In the genomic region with DNA sequence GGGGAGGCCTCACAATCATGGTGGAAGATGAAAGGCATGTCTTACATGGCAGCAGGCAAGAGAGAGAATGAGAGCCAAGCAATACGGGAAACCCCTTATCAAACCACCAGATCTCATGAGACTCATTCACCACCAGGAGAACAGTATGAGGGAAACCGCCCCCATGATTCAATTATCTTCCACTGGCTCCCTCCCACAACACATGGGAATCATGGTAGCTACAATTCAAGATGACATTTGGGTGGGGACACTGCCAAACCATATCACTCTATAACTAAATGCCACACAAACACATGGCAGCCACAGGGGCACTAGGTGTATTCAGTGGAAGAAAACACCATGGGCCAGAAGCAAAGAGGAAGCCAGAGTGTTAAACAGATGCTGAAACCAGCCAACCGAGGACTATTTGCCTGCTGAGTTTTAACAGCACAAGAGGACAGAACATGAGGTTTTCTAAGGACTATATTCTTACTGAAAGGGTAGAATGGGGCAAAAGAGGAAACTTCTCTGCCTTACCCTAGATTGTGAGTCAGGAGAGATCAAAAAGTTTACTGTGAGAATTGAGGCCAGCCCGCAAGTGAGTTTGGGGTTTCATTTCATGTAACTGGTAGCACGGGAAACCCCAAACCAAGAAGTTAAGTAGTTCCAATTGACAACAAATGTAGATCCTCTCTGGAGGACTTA, we compare ENCODE assay signal across 9 cellular contexts. TPM values are rescaled to one million over a fixed set of nuclear protein-coding genes. Genes with fewer than 3 reads are reported as not detected.
DNase-seq lines count a peak whose midpoint lies in the region; ATAC-seq and TF ChIP-seq lines count a peak whose summit lies in the region.
"Had no signal": no experiment of that assay in that cellular context is flagged by ENCODE, and none has a peak within 500 bp of the region (broad histone marks: within the 10 kb centered on the region; RNA-seq: fewer than 3 reads in every experiment).

No MANE protein-coding gene starts in this region.

- TF ChIP-seq CTCF in OCI-LY1 (IDR thresholded peaks at IDR 0.05; ENCODE audit: low read length) (no peak), transverse colon (IDR thresholded peaks at IDR 0.05) (no peak), nephron progenitor cell (IDR thresholded peaks at IDR 0.05) (no peak)

- H3K4me3 Mint-ChIP-seq in activated naive CD8-positive, alpha-beta T cell treated with anti-CD3 and anti-CD28 coated beads, Interleukin-2, amount 50 U/mL, for 24 hours = peak overlapping the region; percentile 61
- no peak overlapping the region for H3K4me3 Mint-ChIP-seq in nephron progenitor cell
- H3K4me3 Mint-ChIP-seq: dendritic cell treated with granulocyte-macrophage colony-stimulating factor and Interleukin-4, amounts not matched to agents 40 ng/mL and 50 ng/mL, for 4 days had no signal

- no peaks in the 10 kb centered on the region for H3K27me3 ChIP-seq in OCI-LY1 (ENCODE audit: insufficient read depth, low read length)
- no peaks in the 10 kb centered on the region for H3K27me3 ChIP-seq in transverse colon

- H2AFZ ChIP-seq in OCI-LY1 (ENCODE audit: low read length) = no peak overlapping the region

- no peak overlapping the region for H3K4me3 ChIP-seq in OCI-LY1 (ENCODE audit: low read depth, low read length, poor library complexity, severe bottlenecking)
- no peak overlapping the region for H3K4me3 ChIP-seq in transverse colon

- DNase-seq in EH (ENCODE audit: low read depth) = peak; percentile 25
- DNase-seq in activated naive CD8-positive, alpha-beta T cell treated with anti-CD3 and anti-CD28 coated beads, Interleukin-2, amount 50 U/mL, for 24 hours = peak; percentile 56
- peak; percentile 18 for DNase-seq in transverse colon
- DNase-seq in NCI-H128 (lab: John Stamatoyannopoulos, UW; ENCODE audit: unreplicated experiment) = no peak
- no peak for DNase-seq in nephron progenitor cell
- no peak for DNase-seq in DMS79 treated with DMSO at 0.1 percent for 48 hours (lab: John Stamatoyannopoulos, UW)

- H3K27ac ChIP-seq in OCI-LY1 (ENCODE audit: low read depth, low read length, poor library complexity, severe bottlenecking) (peak overlapping the region; percentile 69), transverse colon (no peak overlapping the region)

- H3K79me2 ChIP-seq in OCI-LY1 (ENCODE audit: insufficient read depth, low read length) = no peaks in the 10 kb centered on the region

- WGBS in transverse colon (ENCODE audit: low coverage in 1 of 2), 2 donors = 75 to 92% methylated on average over 2 to 5 of the region's 5 CpGs

- no peak for TF ChIP-seq POLR2A in transverse colon (IDR thresholded peaks at IDR 0.05)

- H3K27me3 Mint-ChIP-seq in activated naive CD8-positive, alpha-beta T cell treated with anti-CD3 and anti-CD28 coated beads, Interleukin-2, amount 50 U/mL, for 24 hours = no peaks in the 10 kb centered on the region
- no peaks in the 10 kb centered on the region for H3K27me3 Mint-ChIP-seq in nephron progenitor cell (ENCODE audit: low read depth, poor library complexity)
- H3K27me3 Mint-ChIP-seq: dendritic cell treated with granulocyte-macrophage colony-stimulating factor and Interleukin-4, amounts not matched to agents 40 ng/mL and 50 ng/mL, for 4 days had no signal

- H3K36me3 Mint-ChIP-seq in activated naive CD8-positive, alpha-beta T cell treated with anti-CD3 and anti-CD28 coated beads, Interleukin-2, amount 50 U/mL, for 24 hours (ENCODE audit: low read depth) = peaks cover 75% of the 10 kb centered on the region
- peaks cover 86% of the 10 kb centered on the region for H3K36me3 Mint-ChIP-seq in nephron progenitor cell (ENCODE audit: low read depth)

- TF ChIP-seq EP300 in transverse colon (IDR thresholded peaks at IDR 0.05; ENCODE audit: low read depth) = no peak

- no peak overlapping the region for H3K9ac ChIP-seq in OCI-LY1 (ENCODE audit: low read length)

- H3F3A ChIP-seq in OCI-LY1 (ENCODE audit: insufficient read depth, low read length) = no peaks in the 10 kb centered on the region

- in situ Hi-C loops in transverse colon (cut with MboI; ENCODE audit: low pct_ligation_motif_present in 1 of 4, low pct_unique_long_range_greater_than_20kb in 1 of 4, low sequenced_read_pairs in 3 of 4) = loop anchor here in 3 of 4 donors (10.0 to 25.0 kb wide), 2 partner anchors 180 to 212 kb away; no protein-coding TSS in a partner anchor

- peaks cover 64% of the 10 kb centered on the region for H3K36me3 ChIP-seq in OCI-LY1 (ENCODE audit: insufficient read depth, low read length)
- peaks cover 0 to 74% (median 11%) of the 10 kb centered on the region in 4 donors for H3K36me3 ChIP-seq in transverse colon

- H3K4me1 ChIP-seq in OCI-LY1 (ENCODE audit: insufficient read depth, low read length, severe bottlenecking) (peaks cover 10% of the 10 kb centered on the region), transverse colon (no peaks in the 10 kb centered on the region)

- H4K20me1 ChIP-seq in OCI-LY1 (ENCODE audit: insufficient read depth, low read length) = no peaks in the 10 kb centered on the region

- H3K9me3 ChIP-seq in OCI-LY1 (ENCODE audit: low read length) (no peaks in the 10 kb centered on the region; the same call in 1 of the 2 replicates), transverse colon (no peaks in the 10 kb centered on the region)

- peak overlapping the region; percentile 98 for H3K27ac Mint-ChIP-seq in activated naive CD8-positive, alpha-beta T cell treated with anti-CD3 and anti-CD28 coated beads, Interleukin-2, amount 50 U/mL, for 24 hours
- H3K27ac Mint-ChIP-seq in nephron progenitor cell = no peak overlapping the region
- H3K27ac Mint-ChIP-seq: dendritic cell treated with granulocyte-macrophage colony-stimulating factor and Interleukin-4, amounts not matched to agents 40 ng/mL and 50 ng/mL, for 4 days had no signal

- no peaks in the 10 kb centered on the region for H3K9me2 ChIP-seq in OCI-LY1 (ENCODE audit: low read depth, low read length)

- H3K4me1 Mint-ChIP-seq in activated naive CD8-positive, alpha-beta T cell treated with anti-CD3 and anti-CD28 coated beads, Interleukin-2, amount 50 U/mL, for 24 hours = peaks cover 40% of the 10 kb centered on the region
- H3K4me1 Mint-ChIP-seq in nephron progenitor cell = peaks cover 8% of the 10 kb centered on the region

- intact Hi-C loops in transverse colon (cut with DNase I; ENCODE audit: low total_unique reads) = no loop called here

- no peak overlapping the region for H3K4me2 ChIP-seq in OCI-LY1 (ENCODE audit: low read length)

- ATAC-seq in GM21717 (IDR thresholded peaks at IDR 0.05; ENCODE audit: unreplicated experiment) = peak; percentile 96
- ATAC-seq in activated naive CD8-positive, alpha-beta T cell treated with anti-CD3 and anti-CD28 coated beads, Interleukin-2, amount 50 U/mL, for 24 hours = peak; percentile 90

- peaks cover 30% of the 10 kb centered on the region for H3K9me3 Mint-ChIP-seq in activated naive CD8-positive, alpha-beta T cell treated with anti-CD3 and anti-CD28 coated beads, Interleukin-2, amount 50 U/mL, for 24 hours
- peaks cover 26% of the 10 kb centered on the region for H3K9me3 Mint-ChIP-seq in nephron progenitor cell
- H3K9me3 Mint-ChIP-seq: dendritic cell treated with granulocyte-macrophage colony-stimulating factor and Interleukin-4, amounts not matched to agents 40 ng/mL and 50 ng/mL, for 4 days had no signal

RNA-seq across cellular contexts. Expression of a gene that starts 49.2 kb away (rescaled TPM):
- total RNA-seq in transverse colon = not detected

Comparison
In these comparisons a context has a peak if more than half of its experiments do, and no peak if none do; other contexts are left out.
1. DNase-seq: peak in EH (single experiment), activated naive CD8-positive, alpha-beta T cell treated with anti-CD3 and anti-CD28 coated beads, Interleukin-2, amount 50 U/mL, for 24 hours (single experiment) and transverse colon (single experiment); none in NCI-H128 (single experiment), nephron progenitor cell (single experiment) and DMS79 treated with DMSO at 0.1 percent for 48 hours (single experiment).